In the genomic region with DNA sequence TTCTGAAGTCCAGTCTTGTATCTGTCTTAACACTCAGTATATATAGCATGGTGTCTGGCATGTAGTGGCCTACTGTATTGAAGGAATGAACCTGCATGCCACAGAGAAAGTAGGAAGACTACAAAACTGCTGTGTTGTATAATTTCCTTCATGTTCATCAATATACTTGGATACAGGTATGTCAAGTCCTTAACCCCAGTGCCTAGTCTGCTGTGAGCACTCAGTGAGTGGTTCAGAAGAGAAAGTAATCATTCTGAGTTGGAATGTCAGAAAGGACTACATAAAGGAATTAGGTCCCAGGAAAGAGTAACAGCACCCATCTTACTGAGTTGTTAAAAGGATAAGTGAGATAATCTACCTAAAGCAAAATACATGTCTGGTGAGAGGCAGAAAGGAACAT, we compare ENCODE assay signal across 18 cellular contexts. TPM values are rescaled to one million over a fixed set of nuclear protein-coding genes. Genes with fewer than 3 reads are reported as not detected.
DNase-seq lines count a peak whose midpoint lies in the region; ATAC-seq and TF ChIP-seq lines count a peak whose summit lies in the region.
"Had no signal": no experiment of that assay in that cellular context is flagged by ENCODE, and none has a peak within 500 bp of the region (broad histone marks: within the 10 kb centered on the region; RNA-seq: fewer than 3 reads in every experiment).

No MANE protein-coding gene starts in this region.

- intact Hi-C loops in Panc1 (cut with micrococcal nuclease; ENCODE audit: unreplicated experiment), result no loop called here

- POLR2A ChIA-PET in Panc1 (lab: Charles Lee), result no interaction called here

- no peaks in the 10 kb centered on the region for H3K9me3 Mint-ChIP-seq in stimulated activated naive CD8-positive, alpha-beta T cell treated with anti-CD3 and anti-CD28 coated beads, Interleukin-15, Interleukin-2, amounts not matched to agents 100 ng/mL and 50 ng/mL, for 24 hours
- no peaks in the 10 kb centered on the region for H3K9me3 Mint-ChIP-seq in endodermal cell
- H3K9me3 Mint-ChIP-seq: brain; stimulated activated effector memory CD8-positive, alpha-beta T cell treated with anti-CD3 and anti-CD28 coated beads, Interleukin-12 subunit alpha, Interleukin-12 subunit beta, amount 100 ng/mL, for 72 hours had no signal

- no peak overlapping the region for H3K9ac ChIP-seq in endodermal cell (ENCODE audit: extremely low read depth, low read length, poor library complexity, severe bottlenecking)
- H3K9ac ChIP-seq: BLaER1 had no signal

- H3K4me3 Mint-ChIP-seq in stimulated activated naive CD8-positive, alpha-beta T cell treated with anti-CD3 and anti-CD28 coated beads, Interleukin-15, Interleukin-2, amounts not matched to agents 100 ng/mL and 50 ng/mL, for 24 hours, result no peak overlapping the region
- H3K4me3 Mint-ChIP-seq in endodermal cell, result no peak overlapping the region
- H3K4me3 Mint-ChIP-seq: brain; stimulated activated effector memory CD8-positive, alpha-beta T cell treated with anti-CD3 and anti-CD28 coated beads, Interleukin-12 subunit alpha, Interleukin-12 subunit beta, amount 100 ng/mL, for 72 hours had no signal

- H3K4me1 ChIP-seq in Panc1 (ENCODE audit: control insufficient read depth, insufficient read depth, low read length) (no peaks in the 10 kb centered on the region), endodermal cell (ENCODE audit: control insufficient read depth, insufficient read depth, low read length) (no peaks in the 10 kb centered on the region)
- H3K4me1 ChIP-seq: vagina had no signal

- peak overlapping the region; percentile 85 for H3K27ac Mint-ChIP-seq in stimulated activated naive CD8-positive, alpha-beta T cell treated with anti-CD3 and anti-CD28 coated beads, Interleukin-15, Interleukin-2, amounts not matched to agents 100 ng/mL and 50 ng/mL, for 24 hours
- peak overlapping the region; percentile 64 for H3K27ac Mint-ChIP-seq in endodermal cell

- H3K36me3 Mint-ChIP-seq in stimulated activated naive CD8-positive, alpha-beta T cell treated with anti-CD3 and anti-CD28 coated beads, Interleukin-15, Interleukin-2, amounts not matched to agents 100 ng/mL and 50 ng/mL, for 24 hours (ENCODE audit: low read depth), result peaks cover 71% of the 10 kb centered on the region
- H3K36me3 Mint-ChIP-seq in endodermal cell (ENCODE audit: low read depth), result peaks cover 35% of the 10 kb centered on the region

- peaks cover 45% of the 10 kb centered on the region for H3K4me1 Mint-ChIP-seq in stimulated activated naive CD8-positive, alpha-beta T cell treated with anti-CD3 and anti-CD28 coated beads, Interleukin-15, Interleukin-2, amounts not matched to agents 100 ng/mL and 50 ng/mL, for 24 hours (ENCODE audit: low read depth)
- H3K4me1 Mint-ChIP-seq in endodermal cell, result peaks cover 4% of the 10 kb centered on the region

- H3K4me3 ChIP-seq in Panc1 (ENCODE audit: low read depth in 2 of 2, low read length in 2 of 2), result no peak overlapping the region
- H3K4me3 ChIP-seq in endodermal cell (ENCODE audit: low read length), result no peak overlapping the region
- H3K4me3 ChIP-seq: BLaER1, vagina had no signal

- CTCF ChIA-PET in Panc1 (lab: Charles Lee), result no interaction called here

- H3K9me3 ChIP-seq in Panc1 (ENCODE audit: control insufficient read depth, insufficient read depth, low read depth, low read length) (no peaks in the 10 kb centered on the region), endodermal cell (ENCODE audit: control insufficient read depth, low read length) (no peaks in the 10 kb centered on the region)
- H3K9me3 ChIP-seq: BLaER1, vagina had no signal

- TF ChIP-seq CTCF in Panc1 (IDR thresholded peaks at IDR 0.05), result no peak
- TF ChIP-seq CTCF in endodermal cell (conservative IDR thresholded peaks at IDR 0.05), result no peak

- H3K27me3 ChIP-seq in Panc1 (ENCODE audit: control insufficient read depth, insufficient read depth, low read length), result no peaks in the 10 kb centered on the region
- H3K27me3 ChIP-seq in endodermal cell (ENCODE audit: control insufficient read depth, insufficient read depth, low read length, poor library complexity, severe bottlenecking), result no peaks in the 10 kb centered on the region
- H3K27me3 ChIP-seq: BLaER1, vagina had no signal

- no peak for DNase-seq in stimulated activated naive CD8-positive, alpha-beta T cell treated with anti-CD3 and anti-CD28 coated beads, Interleukin-15, Interleukin-2, amounts not matched to agents 100 U/mL and 50 U/mL, for 24 hours
- DNase-seq in Panc1 (ENCODE audit: low read depth, low spot score) (no peak), endodermal cell (no peak), dermis blood vessel endothelial cell (no peak)
- DNase-seq: activated T-cell treated with anti-CD3 and anti-CD28 coated beads for 4 hours; EL; NCI-H1930; NCI-H526 treated with DMSO at 0.1 percent for 48 hours; retina; stimulated activated CD4-positive, alpha-beta T cell treated with anti-CD3 and anti-CD28 coated beads, Interleukin-4, amount 100 ng/mL, for 24 hours had no signal

- no TSS peak for BruUV-seq in Panc1 (replicated peaks; lab: Mats Ljungman, UMichigan)

- H3K27me3 Mint-ChIP-seq in stimulated activated naive CD8-positive, alpha-beta T cell treated with anti-CD3 and anti-CD28 coated beads, Interleukin-15, Interleukin-2, amounts not matched to agents 100 ng/mL and 50 ng/mL, for 24 hours, result no peaks in the 10 kb centered on the region
- no peaks in the 10 kb centered on the region for H3K27me3 Mint-ChIP-seq in endodermal cell (ENCODE audit: insufficient read depth)
- H3K27me3 Mint-ChIP-seq: brain had no signal

- in situ Hi-C loops in Panc1 (cut with HindIII; ENCODE audit: low pct_unique_long_range_greater_than_20kb, low sequenced_read_pairs), result no loop called here

- peaks cover 17% of the 10 kb centered on the region for H3K36me3 ChIP-seq in Panc1 (ENCODE audit: control insufficient read depth, insufficient read depth, low read length)
- peaks cover 77% of the 10 kb centered on the region for H3K36me3 ChIP-seq in endodermal cell (ENCODE audit: control insufficient read depth, insufficient read depth, low read length)

- H3K27ac ChIP-seq in Panc1 (ENCODE audit: low read length) (no peak overlapping the region), endodermal cell (ENCODE audit: low read depth, low read length) (no peak overlapping the region)
- H3K27ac ChIP-seq: BLaER1, vagina had no signal

- ATAC-seq in stimulated activated naive CD8-positive, alpha-beta T cell treated with anti-CD3 and anti-CD28 coated beads, Interleukin-15, Interleukin-2, amounts not matched to agents 100 U/mL and 50 U/mL, for 24 hours, result no peak
- ATAC-seq in Panc1 (peak; percentile 21; the same call in 1 of the 2 replicates), HG02884 (IDR thresholded peaks at IDR 0.05; ENCODE audit: unreplicated experiment) (no peak), GM21528 (IDR thresholded peaks at IDR 0.05; ENCODE audit: low FRiP score, unreplicated experiment) (no peak), GM18502 (IDR thresholded peaks at IDR 0.05; ENCODE audit: poor library complexity, unreplicated experiment) (no peak)

RNA-seq across cellular contexts. Expression of a gene that starts 32.0 kb away (rescaled TPM):
- 73.7 TPM for total RNA-seq in Panc1 (2021; ENCODE audit: unreplicated experiment)
- polyA plus RNA-seq in Panc1 (2012; ENCODE audit: insufficient read length), result 42.1 TPM
- 10 to 100 TPM; 67.2 to 80.7 TPM for total RNA-seq in endodermal cell
- 88.1 TPM for polyA plus RNA-seq in endodermal cell (2013, experiment 1 of 2)
- 82.6 TPM for polyA plus RNA-seq in endodermal cell (2013, experiment 2 of 2)
- 197 and 253 TPM in 2 replicates for total RNA-seq in dermis blood vessel endothelial cell

RNA-seq across cellular contexts. Expression of a gene that starts 32.1 kb away (rescaled TPM):
- total RNA-seq in Panc1 (2021; ENCODE audit: unreplicated experiment), result 10.5 TPM
- 4.1 TPM for polyA plus RNA-seq in Panc1 (2012; ENCODE audit: insufficient read length)
- 10 to 100 TPM; 25.0 to 29.6 TPM for total RNA-seq in endodermal cell
- polyA plus RNA-seq in endodermal cell (2013, experiment 1 of 2), result 23.2 TPM
- 30.3 TPM for polyA plus RNA-seq in endodermal cell (2013, experiment 2 of 2)
- total RNA-seq in dermis blood vessel endothelial cell, result 27.6 and 35.6 TPM in 2 replicates

RNA-seq across cellular contexts. Expression of a gene that starts 50.3 kb away (rescaled TPM):
- total RNA-seq in Panc1 (2021; ENCODE audit: unreplicated experiment) (31.5 TPM), endodermal cell (10 to 100 TPM; 49.6 to 55.5 TPM), dermis blood vessel endothelial cell (29.5 and 35.9 TPM in 2 replicates)
- 8.9 TPM for polyA plus RNA-seq in Panc1 (2012; ENCODE audit: insufficient read length)
- 28.3 TPM for polyA plus RNA-seq in endodermal cell (2013, experiment 1 of 2)
- polyA plus RNA-seq in endodermal cell (2013, experiment 2 of 2), result 26.1 TPM
